Comparison of ENCODE assay signal across 14 cellular contexts in the genomic region with DNA sequence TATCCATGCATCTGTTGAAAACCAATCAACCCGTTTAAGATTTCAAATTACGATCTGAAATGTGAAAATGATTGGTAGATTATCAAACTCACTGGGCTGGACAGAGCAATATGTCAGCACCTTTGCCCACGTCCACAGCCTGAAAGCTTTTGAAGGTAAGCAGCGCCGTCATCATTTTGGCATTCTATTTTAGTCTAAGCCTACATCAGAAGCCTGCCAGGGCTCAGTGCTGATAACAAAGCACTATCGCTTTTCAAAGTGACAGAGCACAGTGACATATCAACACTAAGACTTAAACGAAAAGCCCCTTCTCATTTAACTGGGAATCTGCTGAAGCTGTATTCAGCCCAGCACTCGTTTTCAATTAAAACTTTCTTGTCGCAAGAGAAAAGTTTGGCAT.
DNase-seq lines count a peak whose midpoint lies in the region; ATAC-seq and TF ChIP-seq lines count a peak whose summit lies in the region.
"Had no signal": no experiment of that assay in that cellular context is flagged by ENCODE, and none has a peak within 500 bp of the region (broad histone marks: within the 10 kb centered on the region; RNA-seq: fewer than 3 reads in every experiment).

No MANE protein-coding gene starts in this region.

- no peak overlapping the region for H3K4ac ChIP-seq in trophoblast cell (ENCODE audit: low read depth, low read length)

- H3K4me2 ChIP-seq in GM23338: no peak overlapping the region
- H3K4me2 ChIP-seq in trophoblast cell (ENCODE audit: low read length): peak overlapping the region; percentile 58

- no peaks in the 10 kb centered on the region for H3K36me3 ChIP-seq in GM23338 (ENCODE audit: insufficient read depth)
- no peaks in the 10 kb centered on the region for H3K36me3 ChIP-seq in trophoblast cell (ENCODE audit: control insufficient read depth in 1 of 2, insufficient read depth in 2 of 2, low read length in 2 of 2)
- H3K36me3 ChIP-seq in naive thymus-derived CD4-positive, alpha-beta T cell (ENCODE audit: control insufficient read depth in 2 of 3, insufficient read depth in 3 of 3, low read length in 3 of 3): no peaks in the 10 kb centered on the region

- no peak overlapping the region for H4K8ac ChIP-seq in trophoblast cell (ENCODE audit: low read depth, low read length)

- H3K4me1 Mint-ChIP-seq in GM23338: peaks cover 17% of the 10 kb centered on the region
- peaks cover 0 to 2% (median 0%) of the 10 kb centered on the region in 7 donors for H3K4me1 Mint-ChIP-seq in naive thymus-derived CD4-positive, alpha-beta T cell
- H3K4me1 Mint-ChIP-seq: B cell, IgD-negative memory B cell had no signal

- H3K27ac ChIP-seq in GM23338 (ENCODE audit: low read depth) (no peak overlapping the region), trophoblast cell (ENCODE audit: low read depth, low read length) (peak overlapping the region; percentile 89)
- no peak overlapping the region for H3K27ac ChIP-seq in naive thymus-derived CD4-positive, alpha-beta T cell (ENCODE audit: low read depth, low read length)

- H2BK5ac ChIP-seq in trophoblast cell (ENCODE audit: low read depth, low read length, poor library complexity): peak overlapping the region; percentile 12

- POLR2A ChIA-PET in naive thymus-derived CD4-positive, alpha-beta T cell (lab: Charles Lee): no interaction called here

- H3K4me3 Mint-ChIP-seq in GM23338: no peak overlapping the region
- H3K4me3 Mint-ChIP-seq in naive thymus-derived CD4-positive, alpha-beta T cell: no peak overlapping the region
- H3K4me3 Mint-ChIP-seq: B cell; CD4-positive, alpha-beta T cell; IgD-negative memory B cell had no signal

- H3K23ac ChIP-seq in trophoblast cell (ENCODE audit: low read length): no peak overlapping the region

- no peaks in the 10 kb centered on the region for H3K79me2 ChIP-seq in GM23338 (replicated peaks; ENCODE audit: insufficient read depth)
- H3K79me2 ChIP-seq in trophoblast cell (ENCODE audit: control insufficient read depth, insufficient read depth, low read length, poor library complexity): no peaks in the 10 kb centered on the region

- ATAC-seq in GM23338 (peak; percentile 43; the same call in 2 of the 3 replicates), GM18511 (IDR thresholded peaks at IDR 0.05; ENCODE audit: unreplicated experiment) (no peak)
- ATAC-seq in naive thymus-derived CD4-positive, alpha-beta T cell: no peak
- ATAC-seq: HCT116 had no signal

- DNase-seq in GM23338 (ENCODE audit: low spot score): peak; percentile 17
- peak; percentile 98 for DNase-seq in OCI-M1 (lab: John Stamatoyannopoulos, UW)
- peak; percentile 70 for DNase-seq in islet precursor cell
- DNase-seq in trophoblast cell: no peak
- no peak for DNase-seq in globus pallidus (ENCODE audit: low spot score)
- DNase-seq in naive thymus-derived CD4-positive, alpha-beta T cell: no peak
- DNase-seq: C1 segment of cervical spinal cord; Calu3; CD4-positive, alpha-beta T cell; DMS 273 treated with DMSO at 0.1 percent for 48 hours had no signal

- no peak overlapping the region for H2AFZ ChIP-seq in GM23338
- no peak overlapping the region for H2AFZ ChIP-seq in trophoblast cell (ENCODE audit: insufficient read depth, low read length, poor library complexity)

- H4K91ac ChIP-seq in trophoblast cell (ENCODE audit: low read depth, low read length): no peak overlapping the region

- no peaks in the 10 kb centered on the region for H3K27me3 Mint-ChIP-seq in GM23338 (ENCODE audit: insufficient read depth, low read depth, poor library complexity)
- no peaks in the 10 kb centered on the region for H3K27me3 Mint-ChIP-seq in naive thymus-derived CD4-positive, alpha-beta T cell
- H3K27me3 Mint-ChIP-seq: B cell; CD4-positive, alpha-beta T cell; IgD-negative memory B cell had no signal

- peak overlapping the region; percentile 45 for H2BK12ac ChIP-seq in trophoblast cell (ENCODE audit: low read length)

- no peaks in the 10 kb centered on the region for H3K79me1 ChIP-seq in trophoblast cell (ENCODE audit: low read length)

- peak overlapping the region; percentile 53; the same call in 1 of the 2 replicates for H3K27ac Mint-ChIP-seq in GM23338
- no peak overlapping the region for H3K27ac Mint-ChIP-seq in naive thymus-derived CD4-positive, alpha-beta T cell
- H3K27ac Mint-ChIP-seq: B cell; CD4-positive, alpha-beta T cell; IgD-negative memory B cell had no signal

- no peak overlapping the region for H3K18ac ChIP-seq in trophoblast cell (ENCODE audit: low read length)

- no peaks in the 10 kb centered on the region for H3K9me3 Mint-ChIP-seq in GM23338
- peaks cover 0 to 11% (median under 1%) of the 10 kb centered on the region in 11 donors for H3K9me3 Mint-ChIP-seq in naive thymus-derived CD4-positive, alpha-beta T cell

- no CpG with 5 or more reads among the region's 9 CpGs for WGBS in trophoblast cell (ENCODE audit: extremely low coverage, insufficient coverage, insufficient read length)

- CTCF ChIA-PET in naive thymus-derived CD4-positive, alpha-beta T cell (lab: Charles Lee): no interaction called here

- H3K4me3 ChIP-seq in GM23338 (no peak overlapping the region), trophoblast cell (ENCODE audit: low read depth, low read length) (no peak overlapping the region)
- H3K4me3 ChIP-seq in naive thymus-derived CD4-positive, alpha-beta T cell (ENCODE audit: low read length): no peak overlapping the region

- no peaks in the 10 kb centered on the region for H3K36me3 Mint-ChIP-seq in GM23338 (ENCODE audit: low read depth)
- no peaks in the 10 kb centered on the region for H3K36me3 Mint-ChIP-seq in naive thymus-derived CD4-positive, alpha-beta T cell
- H3K36me3 Mint-ChIP-seq: IgD-negative memory B cell had no signal

- no peak overlapping the region for H2BK120ac ChIP-seq in trophoblast cell (ENCODE audit: insufficient read depth, low read length, poor library complexity)

- no peak for TF ChIP-seq CTCF in GM23338 (conservative IDR thresholded peaks at IDR 0.05; ENCODE audit: low read depth in 2 of 2)

- no peaks in the 10 kb centered on the region for H3K9me2 ChIP-seq in GM23338 (ENCODE audit: insufficient read depth)

- H3K9me3 ChIP-seq in trophoblast cell (ENCODE audit: insufficient read depth, low read depth, low read length): no peaks in the 10 kb centered on the region
- H3K9me3 ChIP-seq in naive thymus-derived CD4-positive, alpha-beta T cell (ENCODE audit: control insufficient read depth in 2 of 3, low read length in 3 of 3): no peaks in the 10 kb centered on the region

- no peaks in the 10 kb centered on the region for H4K20me1 ChIP-seq in GM23338 (replicated peaks; ENCODE audit: insufficient read depth)

- H4K12ac ChIP-seq in trophoblast cell (ENCODE audit: low read depth, low read length): no peak overlapping the region

- H3F3A ChIP-seq in GM23338 (replicated peaks; ENCODE audit: low read depth): no peaks in the 10 kb centered on the region

- H3K9ac ChIP-seq in trophoblast cell (ENCODE audit: low read length): no peak overlapping the region

- no peak overlapping the region for H3K14ac ChIP-seq in trophoblast cell (ENCODE audit: low read length)

- no peak overlapping the region for H2AK5ac ChIP-seq in trophoblast cell (ENCODE audit: low read length)

- H3K4me1 ChIP-seq in GM23338 (ENCODE audit: insufficient read depth) (peaks cover 21% of the 10 kb centered on the region), trophoblast cell (ENCODE audit: control insufficient read depth in 1 of 2, insufficient read depth in 2 of 2, low read length in 2 of 2) (no peaks in the 10 kb centered on the region)
- H3K4me1 ChIP-seq in naive thymus-derived CD4-positive, alpha-beta T cell (ENCODE audit: control insufficient read depth in 2 of 2, insufficient read depth in 2 of 2, low read length in 2 of 2): no peaks in the 10 kb centered on the region

- intact Hi-C loops in naive thymus-derived CD4-positive, alpha-beta T cell (cut with micrococcal nuclease): no loop called here

- no peaks in the 10 kb centered on the region for H3K27me3 ChIP-seq in GM23338 (ENCODE audit: insufficient read depth)
- no peaks in the 10 kb centered on the region for H3K27me3 ChIP-seq in trophoblast cell (ENCODE audit: insufficient read depth, low read length)
- no peaks in the 10 kb centered on the region for H3K27me3 ChIP-seq in naive thymus-derived CD4-positive, alpha-beta T cell (ENCODE audit: control insufficient read depth in 2 of 2, insufficient read depth in 2 of 2, low read length in 2 of 2)

TF ChIP-seq in GM23338, 12 proteins besides CTCF, POLR2A, EP300 and RAD21 (continues in another document):
- TF ChIP-seq STAT1 (IDR thresholded peaks at IDR 0.05; ENCODE audit: unreplicated experiment) (no peak), NANOG (IDR thresholded peaks at IDR 0.05; ENCODE audit: borderline replicate concordance) (no peak), ZNF331 (CRISPR knock-in tag; IDR thresholded peaks at IDR 0.05; ENCODE audit: low read depth) (no peak), ZNF114 (CRISPR knock-in tag; IDR thresholded peaks at IDR 0.05) (no peak)
- TF ChIP-seq, protein P1, sequence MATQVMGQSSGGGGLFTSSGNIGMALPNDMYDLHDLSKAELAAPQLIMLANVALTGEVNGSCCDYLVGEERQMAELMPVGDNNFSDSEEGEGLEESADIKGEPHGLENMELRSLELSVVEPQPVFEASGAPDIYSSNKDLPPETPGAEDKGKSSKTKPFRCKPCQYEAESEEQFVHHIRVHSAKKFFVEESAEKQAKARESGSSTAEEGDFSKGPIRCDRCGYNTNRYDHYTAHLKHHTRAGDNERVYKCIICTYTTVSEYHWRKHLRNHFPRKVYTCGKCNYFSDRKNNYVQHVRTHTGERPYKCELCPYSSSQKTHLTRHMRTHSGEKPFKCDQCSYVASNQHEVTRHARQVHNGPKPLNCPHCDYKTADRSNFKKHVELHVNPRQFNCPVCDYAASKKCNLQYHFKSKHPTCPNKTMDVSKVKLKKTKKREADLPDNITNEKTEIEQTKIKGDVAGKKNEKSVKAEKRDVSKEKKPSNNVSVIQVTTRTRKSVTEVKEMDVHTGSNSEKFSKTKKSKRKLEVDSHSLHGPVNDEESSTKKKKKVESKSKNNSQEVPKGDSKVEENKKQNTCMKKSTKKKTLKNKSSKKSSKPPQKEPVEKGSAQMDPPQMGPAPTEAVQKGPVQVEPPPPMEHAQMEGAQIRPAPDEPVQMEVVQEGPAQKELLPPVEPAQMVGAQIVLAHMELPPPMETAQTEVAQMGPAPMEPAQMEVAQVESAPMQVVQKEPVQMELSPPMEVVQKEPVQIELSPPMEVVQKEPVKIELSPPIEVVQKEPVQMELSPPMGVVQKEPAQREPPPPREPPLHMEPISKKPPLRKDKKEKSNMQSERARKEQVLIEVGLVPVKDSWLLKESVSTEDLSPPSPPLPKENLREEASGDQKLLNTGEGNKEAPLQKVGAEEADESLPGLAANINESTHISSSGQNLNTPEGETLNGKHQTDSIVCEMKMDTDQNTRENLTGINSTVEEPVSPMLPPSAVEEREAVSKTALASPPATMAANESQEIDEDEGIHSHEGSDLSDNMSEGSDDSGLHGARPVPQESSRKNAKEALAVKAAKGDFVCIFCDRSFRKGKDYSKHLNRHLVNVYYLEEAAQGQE (IDR thresholded peaks at IDR 0.05; ENCODE audit: unreplicated experiment): no peak

Comparison
In these comparisons a context has a peak if more than half of its experiments do, and no peak if none do; other contexts are left out.
1. DNase-seq: peak in GM23338 (single experiment), OCI-M1 (single experiment) and islet precursor cell (single experiment); none in trophoblast cell (0 of 2), globus pallidus (single experiment) and naive thymus-derived CD4-positive, alpha-beta T cell (0 of 9).